In the genomic region with DNA sequence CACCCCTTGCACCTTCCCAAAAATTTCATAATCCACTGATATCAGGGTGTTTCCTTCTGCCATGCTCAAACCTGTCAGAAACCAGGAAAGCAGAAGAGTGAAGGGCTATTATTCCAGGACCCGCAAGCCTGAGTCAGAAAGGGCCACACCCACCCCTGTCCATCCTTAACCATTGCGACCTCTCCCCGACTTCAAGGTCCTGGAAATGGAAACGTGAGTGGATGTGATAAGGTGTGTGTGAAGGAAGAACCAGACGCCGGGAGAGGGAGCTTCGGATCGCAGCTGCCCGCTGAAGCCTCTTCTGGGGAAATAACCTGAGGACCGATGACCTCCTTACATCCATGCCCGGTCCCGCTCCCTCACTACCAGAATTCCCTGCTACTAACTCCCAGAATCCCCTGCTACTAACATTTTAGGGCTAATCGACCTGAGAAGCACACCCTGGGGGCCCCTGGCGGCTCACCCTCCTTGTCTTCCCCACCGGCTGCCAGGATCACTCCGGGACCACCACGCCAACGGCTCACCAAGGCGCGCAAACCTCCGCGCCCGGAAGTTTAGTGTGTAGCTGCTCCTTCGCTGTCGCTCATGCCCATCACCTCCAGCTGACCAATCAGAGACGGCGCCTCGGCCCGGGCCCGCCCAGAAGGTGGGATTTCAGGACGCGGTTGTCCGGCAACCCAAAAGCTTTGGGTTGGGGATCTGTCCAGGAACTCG, we compare ENCODE assay signal across 8 cellular contexts. TPM values are rescaled to one million over a fixed set of nuclear protein-coding genes. Genes with fewer than 3 reads are reported as not detected.
A peak's percentile ranks its signal among the peaks of the same experiment; 100 is the strongest.
DNase-seq lines count a peak whose midpoint lies in the region; ATAC-seq and TF ChIP-seq lines count a peak whose summit lies in the region.

TSS of gene ACYP1 (minus strand) at position 534 of the 714 bp plus-strand sequence. CDS start at position 63, 471 bp downstream.

- peak; percentile 93 for DNase-seq in CD1c-positive myeloid dendritic cell (ENCODE audit: extremely low spot score)
- peak; percentile 63 for DNase-seq in NCI-H774 (lab: John Stamatoyannopoulos, UW)
- DNase-seq in activated CD4-positive, alpha-beta T cell treated with anti-CD3 and anti-CD28 coated beads, Interleukin-2, amount 50 U/mL, for 4 hours, result peak; percentile 86 to 89
- peak; percentile 93 for DNase-seq in dermis blood vessel endothelial cell
- peak; percentile 85 to 91 for DNase-seq in stimulated activated CD4-positive, alpha-beta T cell treated with anti-CD3 and anti-CD28 coated beads, Interleukin-4, amount 100 ng/mL, for 4 hours

- TF ChIP-seq CTCF in liver (IDR thresholded peaks at IDR 0.05; ENCODE audit: low read depth, low read length, missing input control), result no peak

- no peaks in the 10 kb centered on the region for H3K9me3 ChIP-seq in liver (ENCODE audit: control insufficient read depth in 4 of 4, low read length in 3 of 4)

- H3K4me1 ChIP-seq in liver (ENCODE audit: control insufficient read depth in 4 of 4, insufficient read depth in 4 of 4, low read length in 3 of 4), result peaks cover 3 to 15% (median 8%) of the 10 kb centered on the region in 4 donors

- no peak for TF ChIP-seq RAD21 in liver (IDR thresholded peaks at IDR 0.05)

- WGBS in liver, result under 1% methylated on average over 34 of the region's 34 CpGs

- H3K9ac ChIP-seq in liver (ENCODE audit: low read depth in 1 of 2, low read length in 2 of 2), result peak within 1 kb of the TSS; percentile 62 to 77

- peaks cover 0 to 2% (median 0%) of the 10 kb centered on the region in 4 donors for H3K36me3 ChIP-seq in liver (ENCODE audit: control insufficient read depth in 4 of 4, insufficient read depth in 3 of 4, low read depth in 1 of 4, low read length in 3 of 4)

- peak within 1 kb of the TSS; percentile 57 to 72 for H3K27ac ChIP-seq in liver (ENCODE audit: low read depth in 1 of 2, low read length in 2 of 2)

- no peaks in the 10 kb centered on the region for H3K27me3 ChIP-seq in liver (ENCODE audit: control insufficient read depth in 4 of 4, insufficient read depth in 4 of 4, low read length in 3 of 4)

- ATAC-seq in GM19438 (IDR thresholded peaks at IDR 0.05; ENCODE audit: low read depth, unreplicated experiment) (peak; percentile 97), HG03571 (IDR thresholded peaks at IDR 0.05; ENCODE audit: unreplicated experiment) (peak; percentile 97)

- H3K4me3 ChIP-seq in liver (ENCODE audit: low read depth in 1 of 3, low read length in 3 of 3), result peak within 1 kb of the TSS; percentile 69 to 85 (median 82)

TF ChIP-seq in liver, 16 proteins besides CTCF, POLR2A, EP300 and RAD21:
- TF ChIP-seq JUND (IDR thresholded peaks at IDR 0.05) (no peak), FOXA2 (IDR thresholded peaks at IDR 0.05) (no peak), FOXA1 (IDR thresholded peaks at IDR 0.05) (no peak), GABPA (IDR thresholded peaks at IDR 0.05 in 1 of 2, conservative IDR thresholded peaks at IDR 0.05 in 1 of 2) (peak in 1 of 2 donors; percentile 60), SP1 (IDR thresholded peaks at IDR 0.05) (peak; percentile 84), EGR1 (IDR thresholded peaks at IDR 0.05; ENCODE audit: low read depth in 2 of 2) (no peak), HNF4A (conservative IDR thresholded peaks at IDR 0.05) (no peak), YY1 (IDR thresholded peaks at IDR 0.05) (peak; percentile 15), TAF1 (conservative IDR thresholded peaks at IDR 0.05) (no peak), HNF4G (IDR thresholded peaks at IDR 0.05) (no peak), RXRA (IDR thresholded peaks at IDR 0.05) (peak; percentile 88 to 90)
- TF ChIP-seq, protein P1, sequence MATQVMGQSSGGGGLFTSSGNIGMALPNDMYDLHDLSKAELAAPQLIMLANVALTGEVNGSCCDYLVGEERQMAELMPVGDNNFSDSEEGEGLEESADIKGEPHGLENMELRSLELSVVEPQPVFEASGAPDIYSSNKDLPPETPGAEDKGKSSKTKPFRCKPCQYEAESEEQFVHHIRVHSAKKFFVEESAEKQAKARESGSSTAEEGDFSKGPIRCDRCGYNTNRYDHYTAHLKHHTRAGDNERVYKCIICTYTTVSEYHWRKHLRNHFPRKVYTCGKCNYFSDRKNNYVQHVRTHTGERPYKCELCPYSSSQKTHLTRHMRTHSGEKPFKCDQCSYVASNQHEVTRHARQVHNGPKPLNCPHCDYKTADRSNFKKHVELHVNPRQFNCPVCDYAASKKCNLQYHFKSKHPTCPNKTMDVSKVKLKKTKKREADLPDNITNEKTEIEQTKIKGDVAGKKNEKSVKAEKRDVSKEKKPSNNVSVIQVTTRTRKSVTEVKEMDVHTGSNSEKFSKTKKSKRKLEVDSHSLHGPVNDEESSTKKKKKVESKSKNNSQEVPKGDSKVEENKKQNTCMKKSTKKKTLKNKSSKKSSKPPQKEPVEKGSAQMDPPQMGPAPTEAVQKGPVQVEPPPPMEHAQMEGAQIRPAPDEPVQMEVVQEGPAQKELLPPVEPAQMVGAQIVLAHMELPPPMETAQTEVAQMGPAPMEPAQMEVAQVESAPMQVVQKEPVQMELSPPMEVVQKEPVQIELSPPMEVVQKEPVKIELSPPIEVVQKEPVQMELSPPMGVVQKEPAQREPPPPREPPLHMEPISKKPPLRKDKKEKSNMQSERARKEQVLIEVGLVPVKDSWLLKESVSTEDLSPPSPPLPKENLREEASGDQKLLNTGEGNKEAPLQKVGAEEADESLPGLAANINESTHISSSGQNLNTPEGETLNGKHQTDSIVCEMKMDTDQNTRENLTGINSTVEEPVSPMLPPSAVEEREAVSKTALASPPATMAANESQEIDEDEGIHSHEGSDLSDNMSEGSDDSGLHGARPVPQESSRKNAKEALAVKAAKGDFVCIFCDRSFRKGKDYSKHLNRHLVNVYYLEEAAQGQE (IDR thresholded peaks at IDR 0.05), result no peak

RNA-seq across cellular contexts. Expression of gene ACYP1, which starts in this region (rescaled TPM):
- total RNA-seq in dermis blood vessel endothelial cell, result 6.6 and 9.4 TPM in 2 replicates
- 1 to 10 TPM; 4.9 to 7.5 TPM for total RNA-seq in liver
- 1 to 10 TPM; 2.1 to 3.1 TPM for polyA plus RNA-seq in liver

Comparison
In these comparisons a context has a peak if more than half of its experiments do, and no peak if none do; other contexts are left out.
1. Peak in every context shown above with its lines: DNase-seq, ATAC-seq, H3K4me3 ChIP-seq and H3K27ac ChIP-seq.